In the genomic region with DNA sequence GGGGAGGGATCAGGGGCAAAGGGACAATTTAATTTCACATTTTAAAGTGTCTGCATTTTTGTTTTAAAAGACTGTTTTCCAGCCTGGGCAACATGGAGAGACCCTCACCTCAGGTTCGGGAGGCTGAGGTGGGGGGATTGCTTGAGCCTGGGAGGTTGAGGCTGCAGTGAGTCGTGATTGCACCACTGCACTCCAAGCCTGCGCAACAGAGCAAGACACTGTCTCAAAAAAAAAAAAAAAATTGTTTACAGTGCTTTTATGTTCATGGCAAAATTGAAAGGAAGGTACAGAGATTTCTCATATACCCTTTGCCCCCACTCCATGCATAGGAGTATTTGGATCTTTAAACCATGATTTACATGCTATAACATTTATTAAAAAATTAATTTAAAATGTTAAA, we compare ENCODE assay signal across 2 cellular contexts.
TF ChIP-seq lines count a peak whose summit lies in the region.

No MANE protein-coding gene starts in this region.

TF ChIP-seq in A549, 52 proteins besides CTCF, POLR2A, EP300 and RAD21:
- no peak for TF ChIP-seq TFCP2L1 (CRISPR knock-in tag; IDR thresholded peaks at IDR 0.05)
- TF ChIP-seq CEBPB (IDR thresholded peaks at IDR 0.05) = 0 out of 4 replicates have a peak, but pooled peaks of 1 of the 2 experiments have one; percentile 12
TF ChIP-seq in A549: peak in this region for 1.

TF ChIP-seq in IMR-90, 13 proteins besides CTCF, POLR2A, EP300 and RAD21:
- peak; percentile 77 for TF ChIP-seq CEBPB (IDR thresholded peaks at IDR 0.05; ENCODE audit: low read depth, low read length)
- no peak for TF ChIP-seq SMC3 (IDR thresholded peaks at IDR 0.05; ENCODE audit: low read depth, low read length)
- TF ChIP-seq CHD1 (IDR thresholded peaks at IDR 0.05; ENCODE audit: low read depth, low read length) = no peak
- TF ChIP-seq FOS (IDR thresholded peaks at IDR 0.05; ENCODE audit: low read depth, low read length) = no peak
